In genomic region chr16:31177136-31177535, GRCh38 we compare ENCODE assay signal across 6 cellular contexts.
DNase-seq lines count a peak whose midpoint lies in the region; ATAC-seq lines count a peak whose summit lies in the region.

No MANE protein-coding gene starts in this region.

- DNase-seq in activated T-cell treated with anti-CD3 and anti-CD28 coated beads for 1 hour (ENCODE audit: low read depth) (peak; percentile 38), activated T-cell treated with anti-CD3 and anti-CD28 coated beads for 4 hours (no peak), HAP-1 (ENCODE audit: low spot score in 2 of 2) (no peak), anterior cingulate cortex (lab: John Stamatoyannopoulos, UW) (no peak)
- peak; percentile 57 for DNase-seq in stimulated activated naive CD8-positive, alpha-beta T cell treated with anti-CD3 and anti-CD28 coated beads, Interleukin-15, Interleukin-2, amounts not matched to agents 100 U/mL and 50 U/mL, for 24 hours

- H3K9me3 Mint-ChIP-seq in activated naive CD4-positive, alpha-beta T cell treated with anti-CD3 and anti-CD28 coated beads, Interleukin-2, amount 50 U/mL, for 24 hours: no peaks in the 10 kb centered on the region

- H3K27me3 Mint-ChIP-seq in activated naive CD4-positive, alpha-beta T cell treated with anti-CD3 and anti-CD28 coated beads, Interleukin-2, amount 50 U/mL, for 24 hours: no peaks in the 10 kb centered on the region

- peaks cover 9% of the 10 kb centered on the region for H3K4me1 ChIP-seq in HAP-1

- ATAC-seq in stimulated activated naive CD8-positive, alpha-beta T cell treated with anti-CD3 and anti-CD28 coated beads, Interleukin-15, Interleukin-2, amounts not matched to agents 100 U/mL and 50 U/mL, for 24 hours: peak; percentile 21

- in situ Hi-C loops in HAP-1 (cut with MboI; ENCODE audit: low sequenced_read_pairs): no loop called here

- H3K4me1 Mint-ChIP-seq in activated naive CD4-positive, alpha-beta T cell treated with anti-CD3 and anti-CD28 coated beads, Interleukin-2, amount 50 U/mL, for 24 hours: peaks cover 21% of the 10 kb centered on the region

- peak overlapping the region; percentile 8 for H3K27ac Mint-ChIP-seq in activated naive CD4-positive, alpha-beta T cell treated with anti-CD3 and anti-CD28 coated beads, Interleukin-2, amount 50 U/mL, for 24 hours

- H3K36me3 ChIP-seq in HAP-1 (replicated peaks): peaks cover 20% of the 10 kb centered on the region

- no peak overlapping the region for H3K4me3 ChIP-seq in HAP-1

- H3K36me3 Mint-ChIP-seq in activated naive CD4-positive, alpha-beta T cell treated with anti-CD3 and anti-CD28 coated beads, Interleukin-2, amount 50 U/mL, for 24 hours: peaks cover 11% of the 10 kb centered on the region

- no peaks in the 10 kb centered on the region for H3K27me3 ChIP-seq in HAP-1 (ENCODE audit: low read depth)

- H3K4me3 Mint-ChIP-seq in activated naive CD4-positive, alpha-beta T cell treated with anti-CD3 and anti-CD28 coated beads, Interleukin-2, amount 50 U/mL, for 24 hours: peak overlapping the region; percentile 47

- H3K9me3 ChIP-seq in HAP-1: no peaks in the 10 kb centered on the region

Comparison
In these comparisons a context has a peak if more than half of its experiments do, and no peak if none do; other contexts are left out.
1. DNase-seq: peak in activated T-cell treated with anti-CD3 and anti-CD28 coated beads for 1 hour (single experiment) and stimulated activated naive CD8-positive, alpha-beta T cell treated with anti-CD3 and anti-CD28 coated beads, Interleukin-15, Interleukin-2, amounts not matched to agents 100 U/mL and 50 U/mL, for 24 hours (single experiment); none in activated T-cell treated with anti-CD3 and anti-CD28 coated beads for 4 hours (single experiment), HAP-1 (0 of 2) and anterior cingulate cortex (0 of 58).